In the genomic region with DNA sequence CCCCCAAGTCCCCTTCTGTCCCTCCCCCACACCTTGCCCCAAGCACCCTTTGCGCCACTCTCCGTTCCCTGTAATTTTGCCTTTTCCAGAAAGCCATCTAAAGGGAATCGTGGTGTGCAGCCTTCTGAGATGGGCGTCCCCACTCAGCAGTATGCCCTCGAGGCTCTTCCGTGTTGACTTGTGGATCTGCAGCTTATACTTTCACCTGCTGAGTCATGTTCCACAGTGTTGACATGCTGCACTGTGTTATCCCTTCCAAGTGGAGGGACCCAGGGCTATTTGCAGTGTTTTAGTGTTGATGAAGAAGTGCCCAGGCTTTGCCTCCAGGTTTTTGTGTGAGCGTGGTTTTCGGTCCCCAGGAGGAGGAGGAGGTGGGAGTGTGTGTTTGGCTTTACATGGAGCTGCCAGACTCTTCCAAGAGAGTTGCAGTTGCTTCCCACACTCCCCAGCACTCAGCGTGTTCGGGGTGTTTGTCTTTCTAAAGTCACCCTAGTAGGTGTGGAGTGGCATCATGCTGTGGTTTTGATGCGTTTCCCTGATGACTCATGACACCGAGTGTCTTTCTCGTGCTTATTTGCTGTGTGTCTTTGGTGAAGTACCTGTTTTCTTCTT, we compare ENCODE assay signal across 1 cellular context.
TF ChIP-seq lines count a peak whose summit lies in the region.

No MANE protein-coding gene starts in this region.

TF ChIP-seq in A549, 52 proteins besides CTCF, POLR2A, EP300 and RAD21:
- TF ChIP-seq E2F6 (IDR thresholded peaks at IDR 0.05; ENCODE audit: borderline replicate concordance, low read depth) (no peak), CHD4 (IDR thresholded peaks at IDR 0.05; ENCODE audit: borderline replicate concordance) (no peak), HMGXB4 (CRISPR knock-in tag; IDR thresholded peaks at IDR 0.05; ENCODE audit: borderline replicate concordance) (no peak), BCL3 (IDR thresholded peaks at IDR 0.05) (no peak), MAFK (IDR thresholded peaks at IDR 0.05; ENCODE audit: partially characterized antibody) (peak; percentile 90), JUN (IDR thresholded peaks at IDR 0.05) (peak in 1 of 2 experiments; percentile 51; a peak in 1 of 5 replicates), FOSL2 (IDR thresholded peaks at IDR 0.05) (no peak; the same call in 1 of the 2 replicates), FOSL2 (CRISPR knock-in tag; IDR thresholded peaks at IDR 0.05) (peak; percentile 48; the same call in 1 of the 2 replicates), CBX2 (IDR thresholded peaks at IDR 0.05; ENCODE audit: borderline replicate concordance, low read depth) (no peak), HOXA7 (CRISPR knock-in tag; IDR thresholded peaks at IDR 0.05) (no peak), GATA3 (IDR thresholded peaks at IDR 0.05; ENCODE audit: borderline replicate concordance) (peak; percentile 14; the same call in 1 of the 2 replicates), NFE2L2 (conservative IDR thresholded peaks at IDR 0.05; ENCODE audit: low read length) (peak; percentile 75)
- TF ChIP-seq, protein P1, sequence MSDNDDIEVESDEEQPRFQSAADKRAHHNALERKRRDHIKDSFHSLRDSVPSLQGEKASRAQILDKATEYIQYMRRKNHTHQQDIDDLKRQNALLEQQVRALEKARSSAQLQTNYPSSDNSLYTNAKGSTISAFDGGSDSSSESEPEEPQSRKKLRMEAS (IDR thresholded peaks at IDR 0.05): peak; percentile 76
- TF ChIP-seq, protein P2, sequence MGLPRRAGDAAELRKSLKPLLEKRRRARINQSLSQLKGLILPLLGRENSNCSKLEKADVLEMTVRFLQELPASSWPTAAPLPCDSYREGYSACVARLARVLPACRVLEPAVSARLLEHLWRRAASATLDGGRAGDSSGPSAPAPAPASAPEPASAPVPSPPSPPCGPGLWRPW (IDR thresholded peaks at IDR 0.05): no peak
- TF ChIP-seq, protein P3, sequence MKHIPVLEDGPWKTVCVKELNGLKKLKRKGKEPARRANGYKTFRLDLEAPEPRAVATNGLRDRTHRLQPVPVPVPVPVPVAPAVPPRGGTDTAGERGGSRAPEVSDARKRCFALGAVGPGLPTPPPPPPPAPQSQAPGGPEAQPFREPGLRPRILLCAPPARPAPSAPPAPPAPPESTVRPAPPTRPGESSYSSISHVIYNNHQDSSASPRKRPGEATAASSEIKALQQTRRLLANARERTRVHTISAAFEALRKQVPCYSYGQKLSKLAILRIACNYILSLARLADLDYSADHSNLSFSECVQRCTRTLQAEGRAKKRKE (CRISPR knock-in tag; IDR thresholded peaks at IDR 0.05; ENCODE audit: low read depth): no peak
